10 cellular contexts compared by ENCODE assay signal in genomic region chr12:109763201-109763841, GRCh38. TPM values are rescaled to one million over a fixed set of nuclear protein-coding genes. Genes with fewer than 3 reads are reported as not detected.
DNase-seq lines count a peak whose midpoint lies in the region; ATAC-seq and TF ChIP-seq lines count a peak whose summit lies in the region.
"Had no signal": no experiment of that assay in that cellular context is flagged by ENCODE, and none has a peak within 500 bp of the region (broad histone marks: within the 10 kb centered on the region; RNA-seq: fewer than 3 reads in every experiment).

No MANE protein-coding gene starts in this region.

- TF ChIP-seq CTCF in A673 (conservative IDR thresholded peaks at IDR 0.05; ENCODE audit: low read depth, low read length) (no peak), HFFc6 (IDR thresholded peaks at IDR 0.05) (no peak), gastroesophageal sphincter (IDR thresholded peaks at IDR 0.05) (no peak)

- no peaks in the 10 kb centered on the region for H3K4me1 Mint-ChIP-seq in HFFc6 (ENCODE audit: low read depth)
- peaks cover 12% of the 10 kb centered on the region for H3K4me1 Mint-ChIP-seq in activated CD4-positive, alpha-beta memory T cell treated with anti-CD3 and anti-CD28 coated beads, Interleukin-2, amount 10 ng/mL, durations not matched to agents 7 days and 5 days
- H3K4me1 Mint-ChIP-seq: neural crest cell had no signal

- ATAC-seq in gastroesophageal sphincter (no peak), GM18511 (IDR thresholded peaks at IDR 0.05; ENCODE audit: unreplicated experiment) (no peak), HG03520 (IDR thresholded peaks at IDR 0.05; ENCODE audit: unreplicated experiment) (no peak)

- no peaks in the 10 kb centered on the region for H3K36me3 Mint-ChIP-seq in HFFc6 (ENCODE audit: low read depth)
- H3K36me3 Mint-ChIP-seq in activated CD4-positive, alpha-beta memory T cell treated with anti-CD3 and anti-CD28 coated beads, Interleukin-2, amount 10 ng/mL, durations not matched to agents 7 days and 5 days (ENCODE audit: low read depth): no peaks in the 10 kb centered on the region
- H3K36me3 Mint-ChIP-seq: WTC11 had no signal

- intact Hi-C loops in A673 (cut with micrococcal nuclease; ENCODE audit: unreplicated experiment): no loop called here

- H3K36me3 ChIP-seq in A673 (ENCODE audit: insufficient read depth, low read length, poor library complexity, severe bottlenecking) (no peaks in the 10 kb centered on the region), gastroesophageal sphincter (no peaks in the 10 kb centered on the region)

- POLR2A ChIA-PET in A673 (lab: Charles Lee; ENCODE audit: low non-redundant PET): no interaction called here
- POLR2A ChIA-PET in activated CD4-positive, alpha-beta memory T cell treated with anti-CD3 and anti-CD28 coated beads, Interleukin-2, amount 10 ng/mL, durations not matched to agents 7 days and 5 days (lab: Charles Lee): interaction anchor here (1.6 kb wide), 1 partner anchor 14 kb away, joined by 3 read pairs; no protein-coding TSS in a partner anchor

- TF ChIP-seq EP300 in gastroesophageal sphincter (IDR thresholded peaks at IDR 0.05): no peak

- DNase-seq in A673 (ENCODE audit: low spot score) (peak; percentile 36), HFFc6 (peak; percentile 64), iris pigment epithelial cell (ENCODE audit: low read depth) (peak; percentile 68), NCI-H1694 treated with DMSO at 0.1 percent for 48 hours (lab: John Stamatoyannopoulos, UW) (no peak)
- DNase-seq in activated CD4-positive, alpha-beta memory T cell treated with anti-CD3 and anti-CD28 coated beads, Interleukin-2, amount 10 ng/mL, durations not matched to agents 7 days and 5 days: peak; percentile 33

- no peak overlapping the region for H3K4me3 Mint-ChIP-seq in HFFc6
- H3K4me3 Mint-ChIP-seq in activated CD4-positive, alpha-beta memory T cell treated with anti-CD3 and anti-CD28 coated beads, Interleukin-2, amount 10 ng/mL, durations not matched to agents 7 days and 5 days: no peak overlapping the region
- H3K4me3 Mint-ChIP-seq: neural crest cell, WTC11 had no signal

- BruUV-seq in A673 (replicated peaks; lab: Mats Ljungman, UMichigan): no TSS peak

- H3K9me3 Mint-ChIP-seq in HFFc6: peaks cover 4% of the 10 kb centered on the region; the same call in 1 of the 2 replicates
- peaks cover 6% of the 10 kb centered on the region for H3K9me3 Mint-ChIP-seq in activated CD4-positive, alpha-beta memory T cell treated with anti-CD3 and anti-CD28 coated beads, Interleukin-2, amount 10 ng/mL, durations not matched to agents 7 days and 5 days
- H3K9me3 Mint-ChIP-seq: neural crest cell had no signal

- no peak for TF ChIP-seq POLR2A in gastroesophageal sphincter (IDR thresholded peaks at IDR 0.05)

- H3K9me3 ChIP-seq in A673 (ENCODE audit: low read depth, low read length, poor library complexity, severe bottlenecking): no peaks in the 10 kb centered on the region
- peaks cover 0 to 8% (median 0%) of the 10 kb centered on the region in 3 donors for H3K9me3 ChIP-seq in gastroesophageal sphincter

- 55% methylated on average over 2 of the region's 3 CpGs; no CpG with 5 or more reads in 1 of the 2 donors for WGBS in gastroesophageal sphincter (ENCODE audit: low coverage in 1 of 2), 2 donors

- H3K27ac ChIP-seq in A673 (ENCODE audit: low read depth, low read length, poor library complexity, severe bottlenecking): no peak overlapping the region
- H3K27ac ChIP-seq in gastroesophageal sphincter: no peak overlapping the region

- H3K27ac Mint-ChIP-seq in HFFc6: peak overlapping the region; percentile 11; the same call in 1 of the 2 replicates
- no peak overlapping the region for H3K27ac Mint-ChIP-seq in activated CD4-positive, alpha-beta memory T cell treated with anti-CD3 and anti-CD28 coated beads, Interleukin-2, amount 10 ng/mL, durations not matched to agents 7 days and 5 days
- H3K27ac Mint-ChIP-seq: WTC11 had no signal

- H3K4me1 ChIP-seq in A673 (ENCODE audit: insufficient read depth, low read length, poor library complexity, severe bottlenecking): no peaks in the 10 kb centered on the region
- no peaks in the 10 kb centered on the region for H3K4me1 ChIP-seq in gastroesophageal sphincter

- peaks cover 15% of the 10 kb centered on the region for H3K27me3 Mint-ChIP-seq in HFFc6 (ENCODE audit: insufficient read depth)
- peaks cover 6% of the 10 kb centered on the region for H3K27me3 Mint-ChIP-seq in activated CD4-positive, alpha-beta memory T cell treated with anti-CD3 and anti-CD28 coated beads, Interleukin-2, amount 10 ng/mL, durations not matched to agents 7 days and 5 days

- H3K4me3 ChIP-seq in A673 (ENCODE audit: low read depth, low read length, poor library complexity, severe bottlenecking) (no peak overlapping the region), gastroesophageal sphincter (no peak overlapping the region)

- CTCF ChIA-PET in A673 (lab: Charles Lee): no interaction called here
- CTCF ChIA-PET in activated CD4-positive, alpha-beta memory T cell treated with anti-CD3 and anti-CD28 coated beads, Interleukin-2, amount 10 ng/mL, durations not matched to agents 7 days and 5 days (lab: Charles Lee): interaction anchor here (0.6 to 0.8 kb wide), 2 partner anchors 166 to 376 kb away, joined by 3 to 4 read pairs; no protein-coding TSS in a partner anchor

- H3K27me3 ChIP-seq in A673 (replicated peaks; ENCODE audit: insufficient read depth, low read depth, low read length, poor library complexity): no peaks in the 10 kb centered on the region
- peaks cover 14% of the 10 kb centered on the region for H3K27me3 ChIP-seq in gastroesophageal sphincter

RNA-seq across cellular contexts. Expression of gene FAM222A, which starts 49.7 kb away (rescaled TPM):
- 3.9 and 5.5 TPM in 2 replicates for total RNA-seq in A673 (2021)
- total RNA-seq in HFFc6 (2021; fragmentation: NEBNext Ultra II Directional; extraction: Animal tissue kit (Norgen Biotek cat#: 25700)): under 1 TPM; 0.46 to 0.65 (median 0.64) TPM
- under 1 TPM; 0.28 to 0.43 TPM for total RNA-seq in activated CD4-positive, alpha-beta memory T cell treated with anti-CD3 and anti-CD28 coated beads, Interleukin-2, amount 10 ng/mL, durations not matched to agents 7 days and 5 days
- 1 to 10 TPM in 2 of 4 donors, under 1 TPM in 2; 0.54 to 3.7 (median 0.92) TPM for total RNA-seq in gastroesophageal sphincter
